In genomic region chr1:31380181-31380580, GRCh38 we compare ENCODE assay signal across 26 cellular contexts. TPM values are rescaled to one million over a fixed set of nuclear protein-coding genes. Genes with fewer than 3 reads are reported as not detected.
DNase-seq lines count a peak whose midpoint lies in the region; ATAC-seq, FAIRE-seq and TF ChIP-seq lines count a peak whose summit lies in the region.
"Had no signal": no experiment of that assay in that cellular context is flagged by ENCODE, and none has a peak within 500 bp of the region (broad histone marks: within the 10 kb centered on the region; RNA-seq: fewer than 3 reads in every experiment).

No MANE protein-coding gene starts in this region.

- peak overlapping the region; percentile 75; the same call in 1 of the 2 replicates for H2AK5ac ChIP-seq in H1 (ENCODE audit: low read depth, low read length)

- no peak overlapping the region for H4K8ac ChIP-seq in H1 (ENCODE audit: extremely low read depth, insufficient read depth, low read length)

- H3K9ac ChIP-seq in H1 (replicated peaks in 1 of 4; ENCODE audit: extremely low read depth in 1 of 4, low read depth in 3 of 4, low read length in 3 of 4), result no peak overlapping the region

- H3K4me1 ChIP-seq in right atrium auricular region (peaks cover 0 to 33% of the 10 kb centered on the region in 2 donors), H1 (replicated peaks in 1 of 4; ENCODE audit: control insufficient read depth in 3 of 4, insufficient read depth in 4 of 4, low read length in 3 of 4) (peaks cover 3 to 8% (median 4%) of the 10 kb centered on the region in 4 experiments; a peak in 5 of 7 replicates)
- H3K4me1 ChIP-seq: SJSA1, upper lobe of left lung had no signal

- H3K27me3 ChIP-seq in right atrium auricular region, result no peaks in the 10 kb centered on the region
- H3K27me3 ChIP-seq in H1 (replicated peaks in 1 of 4; ENCODE audit: control insufficient read depth in 3 of 4, extremely low read depth in 1 of 4, insufficient read depth in 3 of 4, low read length in 3 of 4), result no peaks in the 10 kb centered on the region
- H3K27me3 ChIP-seq: SJSA1, upper lobe of left lung had no signal

- H3K4me3 Mint-ChIP-seq in nephron progenitor cell (no peak overlapping the region), type B pancreatic cell (peak overlapping the region; percentile 6)
- H3K4me3 Mint-ChIP-seq: activated naive CD8-positive, alpha-beta T cell treated with anti-CD3 and anti-CD28 coated beads for 36 hours; dendritic cell treated with granulocyte-macrophage colony-stimulating factor and Interleukin-4, amounts not matched to agents 40 ng/mL and 50 ng/mL, for 4 days; stimulated activated effector memory CD8-positive, alpha-beta T cell treated with anti-CD3 and anti-CD28 coated beads, Interleukin-12 subunit alpha, Interleukin-12 subunit beta, amount 100 ng/mL, for 72 hours had no signal

- H3K36me3 Mint-ChIP-seq in nephron progenitor cell (ENCODE audit: low read depth), result no peaks in the 10 kb centered on the region
- no peaks in the 10 kb centered on the region for H3K36me3 Mint-ChIP-seq in type B pancreatic cell
- H3K36me3 Mint-ChIP-seq: activated naive CD8-positive, alpha-beta T cell treated with anti-CD3 and anti-CD28 coated beads for 36 hours; stimulated activated effector memory CD8-positive, alpha-beta T cell treated with anti-CD3 and anti-CD28 coated beads, Interleukin-12 subunit alpha, Interleukin-12 subunit beta, amount 100 ng/mL, for 72 hours had no signal

- H3K9me3 ChIP-seq in right atrium auricular region, result no peaks in the 10 kb centered on the region
- H3K9me3 ChIP-seq in H1 (ENCODE audit: insufficient read depth in 2 of 2, low read depth in 1 of 2, low read length in 1 of 2), result no peaks in the 10 kb centered on the region
- H3K9me3 ChIP-seq: SJSA1, upper lobe of left lung had no signal

- intact Hi-C loops in left ventricle myocardium superior (cut with micrococcal nuclease), result no loop called here

- peak overlapping the region; percentile 80; the same call in 1 of the 2 replicates for H2BK20ac ChIP-seq in H1 (ENCODE audit: low read length)

- no peak overlapping the region for H4K5ac ChIP-seq in H1 (ENCODE audit: insufficient read length, low read depth, low read length)

- H2BK12ac ChIP-seq in H1 (ENCODE audit: low read depth, low read length), result peak overlapping the region; percentile 35; the same call in 1 of the 2 replicates

- no peak overlapping the region for H3K56ac ChIP-seq in H1 (replicated peaks; ENCODE audit: insufficient read length, low read depth, low read length)

- 92% methylated on average over 3 of the region's 3 CpGs; no CpG with 5 or more reads in 1 of the 2 experiments for WGBS in H1 (ENCODE audit: extremely low coverage in 1 of 2, insufficient coverage in 1 of 2, insufficient read length in 1 of 2, insufficient replicate concordance in 2 of 2, low coverage in 1 of 2, low lambda C conversion rate in 2 of 2, missing lambda C conversion rate in 1 of 2), 2 experiments

- H2BK5ac ChIP-seq in H1 (ENCODE audit: low read depth, low read length), result no peak overlapping the region

- H2BK120ac ChIP-seq in H1 (replicated peaks; ENCODE audit: low read depth, low read length), result no peak overlapping the region

- H3K9me3 Mint-ChIP-seq in nephron progenitor cell (no peaks in the 10 kb centered on the region), type B pancreatic cell (no peaks in the 10 kb centered on the region)
- H3K9me3 Mint-ChIP-seq: activated naive CD8-positive, alpha-beta T cell treated with anti-CD3 and anti-CD28 coated beads for 36 hours; dendritic cell treated with granulocyte-macrophage colony-stimulating factor and Interleukin-4, amounts not matched to agents 40 ng/mL and 50 ng/mL, for 4 days; stimulated activated effector memory CD8-positive, alpha-beta T cell treated with anti-CD3 and anti-CD28 coated beads, Interleukin-12 subunit alpha, Interleukin-12 subunit beta, amount 100 ng/mL, for 72 hours had no signal

- H3K27ac Mint-ChIP-seq in nephron progenitor cell (peak overlapping the region; percentile 26), type B pancreatic cell (peak overlapping the region; percentile 74)
- H3K27ac Mint-ChIP-seq: activated naive CD8-positive, alpha-beta T cell treated with anti-CD3 and anti-CD28 coated beads for 36 hours; dendritic cell treated with granulocyte-macrophage colony-stimulating factor and Interleukin-4, amounts not matched to agents 40 ng/mL and 50 ng/mL, for 4 days; progenitor cell of endocrine pancreas; stimulated activated effector memory CD8-positive, alpha-beta T cell treated with anti-CD3 and anti-CD28 coated beads, Interleukin-12 subunit alpha, Interleukin-12 subunit beta, amount 100 ng/mL, for 72 hours had no signal

- no peak overlapping the region for H3K18ac ChIP-seq in H1 (ENCODE audit: extremely low read depth, low read length)

- no peak overlapping the region for H3K14ac ChIP-seq in H1 (ENCODE audit: insufficient read length)

- no peaks in the 10 kb centered on the region for H3K79me1 ChIP-seq in H1 (ENCODE audit: low read depth, low read length)

- TF ChIP-seq CTCF in right atrium auricular region (IDR thresholded peaks at IDR 0.05) (no peak), H1 (IDR thresholded peaks at IDR 0.05; ENCODE audit: control extremely low read depth in 1 of 3, insufficient read depth in 1 of 3, low read depth in 1 of 3, low read length in 3 of 3) (no peak), nephron progenitor cell (IDR thresholded peaks at IDR 0.05) (no peak), type B pancreatic cell (conservative IDR thresholded peaks at IDR 0.05) (no peak)

- TF ChIP-seq RAD21 in H1 (IDR thresholded peaks at IDR 0.05 in 1 of 2, conservative IDR thresholded peaks at IDR 0.05 in 1 of 2; ENCODE audit: low read depth in 2 of 2, low read length in 2 of 2), result no peak

- H2BK15ac ChIP-seq in H1 (ENCODE audit: low read length), result peak overlapping the region; percentile 95; the same call in 1 of the 2 replicates

- H4K20me1 ChIP-seq in H1 (replicated peaks in 1 of 2; ENCODE audit: control insufficient read depth in 1 of 2, insufficient read depth in 2 of 2, low read length in 2 of 2), result no peaks in the 10 kb centered on the region

- POLR2A ChIA-PET in H1 (lab: Charles Lee; ENCODE audit: partially characterized antibody), result interaction anchor here (1.3 to 2.4 kb wide), 2 partner anchors 7 to 14 kb away, joined by 3 to 9 read pairs; partner anchors contain the start of gene FABP3

- CTCF ChIA-PET in H1 (lab: Charles Lee; ENCODE audit: partially characterized antibody), result interaction anchor here (1.1 to 1.4 kb wide), 2 partner anchors 169 to 192 kb away, joined by 3 to 4 read pairs; no protein-coding TSS in a partner anchor

- no peak overlapping the region for H2AFZ ChIP-seq in H1 (ENCODE audit: low read length)

- H3K27me3 Mint-ChIP-seq in nephron progenitor cell (ENCODE audit: low read depth, poor library complexity) (peaks cover 13% of the 10 kb centered on the region), type B pancreatic cell (no peaks in the 10 kb centered on the region)

- peaks cover 22% of the 10 kb centered on the region for H3K4me1 Mint-ChIP-seq in nephron progenitor cell
- peaks cover 35% of the 10 kb centered on the region for H3K4me1 Mint-ChIP-seq in type B pancreatic cell (ENCODE audit: unreplicated experiment)
- H3K4me1 Mint-ChIP-seq: activated naive CD8-positive, alpha-beta T cell treated with anti-CD3 and anti-CD28 coated beads for 36 hours; stimulated activated effector memory CD8-positive, alpha-beta T cell treated with anti-CD3 and anti-CD28 coated beads, Interleukin-12 subunit alpha, Interleukin-12 subunit beta, amount 100 ng/mL, for 72 hours had no signal

- FAIRE-seq in H1 (lab: Jason Lieb, UNC) (no peak), GM12892 (lab: Jason Lieb, UNC) (no peak), frontal cortex (lab: Jason Lieb, UNC) (no peak)
- FAIRE-seq: endometrium had no signal

- no peak for TF ChIP-seq POLR2A in H1 (IDR thresholded peaks at IDR 0.05; ENCODE audit: control extremely low read depth in 1 of 2, low read depth in 2 of 2, low read length in 2 of 2)
- no peak for TF ChIP-seq POLR2A in GM12892 (IDR thresholded peaks at IDR 0.05; ENCODE audit: low read depth, low read length)

- H3K23ac ChIP-seq in H1 (ENCODE audit: insufficient read length), result no peak overlapping the region

- peak overlapping the region; percentile 74 for H3K4ac ChIP-seq in H1 (replicated peaks; ENCODE audit: insufficient read length, low read depth, low read length)

- no peak for DNase-seq in right atrium auricular region (ENCODE audit: low spot score)
- DNase-seq in left ventricle myocardium superior, result no peak
- no peak for DNase-seq in H1 (ENCODE audit: low read depth in 1 of 2, low spot score in 2 of 2)
- DNase-seq in nephron progenitor cell, result no peak
- no peak for DNase-seq in type B pancreatic cell (ENCODE audit: extremely low spot score, unreplicated experiment)
- no peak for DNase-seq in GM12892 (ENCODE audit: insufficient read length)
- DNase-seq in frontal cortex (ENCODE audit: low spot score in 2 of 2), result no peak
- DNase-seq: ACHN; activated CD4-positive, alpha-beta T cell treated with anti-CD3 and anti-CD28 coated beads for 48 hours; activated effector memory CD4-positive, alpha-beta T cell treated with Interleukin-2 at 50 U/mL for 16 hours; activated naive CD8-positive, alpha-beta T cell treated with anti-CD3 and anti-CD28 coated beads for 36 hours; activated T-cell treated with anti-CD3 and anti-CD28 coated beads, Interleukin-2, amount 50 U/mL, for 1 hour; aorta; islet precursor cell; NCI-H1436 treated with DMSO at 0.1 percent for 48 hours; NCI-H2081 treated with DMSO at 0.1 percent for 48 hours; NCI-H345; NCI-H748 treated with DMSO at 0.1 percent for 48 hours; upper lobe of left lung had no signal

- H3K4me3 ChIP-seq in right atrium auricular region, result no peak overlapping the region
- H3K4me3 ChIP-seq in H1 (ENCODE audit: extremely low read depth in 1 of 4, insufficient read depth in 2 of 4, low read depth in 3 of 4, low read length in 4 of 4), result no peak overlapping the region
- H3K4me3 ChIP-seq: SJSA1, upper lobe of left lung had no signal

- ATAC-seq in left ventricle myocardium superior, result no peak
- ATAC-seq in GM19035 (IDR thresholded peaks at IDR 0.05; ENCODE audit: unreplicated experiment), result no peak
- ATAC-seq: stimulated activated effector memory CD8-positive, alpha-beta T cell treated with anti-CD3 and anti-CD28 coated beads, Interleukin-12 subunit alpha, Interleukin-12 subunit beta, amount 100 ng/mL, for 72 hours had no signal

- H3K4me2 ChIP-seq in H1 (ENCODE audit: insufficient read depth in 1 of 2, low read depth in 2 of 2, low read length in 2 of 2), result no peak overlapping the region

- H3K36me3 ChIP-seq in right atrium auricular region, result no peaks in the 10 kb centered on the region
- no peaks in the 10 kb centered on the region for H3K36me3 ChIP-seq in H1 (ENCODE audit: control insufficient read depth in 2 of 4, insufficient read depth in 4 of 4, low read length in 3 of 4)
- H3K36me3 ChIP-seq: SJSA1, upper lobe of left lung had no signal

- H3K27ac ChIP-seq in right atrium auricular region (peak overlapping the region; percentile 74 to 93), H1 (ENCODE audit: low read depth, low read length) (no peak overlapping the region)
- H3K27ac ChIP-seq: SJSA1, upper lobe of left lung had no signal

- no peaks in the 10 kb centered on the region for H3K23me2 ChIP-seq in H1 (ENCODE audit: low read depth, low read length)

- TF ChIP-seq EP300 in H1 (IDR thresholded peaks at IDR 0.05; ENCODE audit: borderline replicate concordance in 1 of 2, low read depth in 2 of 2, low read length in 2 of 2), result no peak

- no peaks in the 10 kb centered on the region for H3K79me2 ChIP-seq in H1 (ENCODE audit: control insufficient read depth in 1 of 2, insufficient read depth in 2 of 2, low read length in 2 of 2)

- peak overlapping the region; percentile 29 for H4K91ac ChIP-seq in H1 (replicated peaks; ENCODE audit: insufficient read length, low read length)

RNA-seq across cellular contexts. Expression of gene FABP3, which starts 7.3 kb away (rescaled TPM):
- total RNA-seq in right atrium auricular region, result 1,000 to 10,000 TPM; 3,211 to 3,527 TPM
- 4,698 TPM for total RNA-seq in left ventricle myocardium superior
- 31.4 and 34.8 TPM in 2 replicates for total RNA-seq in H1 (2021; fragmentation: NEBNext Ultra II Directional; extraction: Animal tissue kit (Norgen Biotek cat#: 25700))
- polyA plus RNA-seq in H1 (2011; rRNA removed), result 29.5 and 43.9 TPM in 2 replicates
- 46.1 TPM for polyA plus RNA-seq in H1 (2011; cell fraction: cytosol; rRNA removed)
- polyA plus RNA-seq in H1 (2011; cell fraction: nucleus; rRNA removed), result 32.9 TPM
- polyA plus RNA-seq in H1 (2012, experiment 1 of 2), result 51.7 to 65.2 TPM (median 58.2 TPM) in 4 replicates
- polyA plus RNA-seq in H1 (2012, experiment 2 of 2), result 15.5 TPM
- 20.4 TPM for polyA plus RNA-seq in H1 (2013, experiment 1 of 2)
- 21.3 TPM for polyA plus RNA-seq in H1 (2013, experiment 2 of 2)
- polyA minus RNA-seq in H1 (2011; rRNA and poly(A)+ RNA removed), result 58.1 and 66.4 TPM in 2 replicates
- polyA minus RNA-seq in H1 (2011; cell fraction: cytosol; rRNA and poly(A)+ RNA removed), result 20.0 TPM
- polyA minus RNA-seq in H1 (2011; cell fraction: nucleus; rRNA and poly(A)+ RNA removed), result 15.2 TPM
- 16.4 and 18.8 TPM in 2 replicates for total RNA-seq in type B pancreatic cell (ENCODE audit: low replicate concordance)
- polyA plus RNA-seq in GM12892 (2012; ENCODE audit: missing spikeins), result 8.4 TPM
- 198 TPM for total RNA-seq in frontal cortex
- total RNA-seq: activated naive CD8-positive, alpha-beta T cell treated with anti-CD3 and anti-CD28 coated beads for 36 hours; G401 had no signal

RNA-seq across cellular contexts. Expression of gene SERINC2, which starts 32.8 kb away (rescaled TPM):
- 1 to 10 TPM in 1 of 2 donors, under 1 TPM in 1; 0.70 to 3.8 TPM for total RNA-seq in right atrium auricular region
- total RNA-seq in left ventricle myocardium superior, result 1.3 TPM
- total RNA-seq in H1 (2021; fragmentation: NEBNext Ultra II Directional; extraction: Animal tissue kit (Norgen Biotek cat#: 25700)), result 30.8 and 31.4 TPM in 2 replicates
- polyA plus RNA-seq in H1 (2011; rRNA removed), result 60.0 and 97.0 TPM in 2 replicates
- polyA plus RNA-seq in H1 (2011; cell fraction: cytosol; rRNA removed), result 36.3 TPM
- polyA plus RNA-seq in H1 (2011; cell fraction: nucleus; rRNA removed), result 49.8 TPM
- 18.5 to 44.5 TPM (median 39.0 TPM) in 4 replicates for polyA plus RNA-seq in H1 (2012, experiment 1 of 2)
- polyA plus RNA-seq in H1 (2012, experiment 2 of 2), result 28.2 TPM
- polyA plus RNA-seq in H1 (2013, experiment 1 of 2), result 40.3 TPM
- 43.1 TPM for polyA plus RNA-seq in H1 (2013, experiment 2 of 2)
- polyA minus RNA-seq in H1 (2011; rRNA and poly(A)+ RNA removed), result 16.9 and 18.9 TPM in 2 replicates
- polyA minus RNA-seq in H1 (2011; cell fraction: cytosol; rRNA and poly(A)+ RNA removed), result 25.8 TPM
- polyA minus RNA-seq in H1 (2011; cell fraction: nucleus; rRNA and poly(A)+ RNA removed), result 14.2 TPM
- 77.7 and 118 TPM in 2 replicates for total RNA-seq in type B pancreatic cell (ENCODE audit: low replicate concordance)
- 0.17 TPM for polyA plus RNA-seq in GM12892 (2012; ENCODE audit: missing spikeins)
- 0.41 TPM for total RNA-seq in frontal cortex

Comparison
In these comparisons a context has a peak if more than half of its experiments do, and no peak if none do; other contexts are left out.
1. RNA of gene FABP3, which starts 7.3 kb away (total RNA-seq): 4,698 TPM in left ventricle myocardium superior (single experiment) and 3,211 to 3,527 TPM in right atrium auricular region; 198 TPM in frontal cortex (single experiment), 31.4 to 34.8 TPM in H1 and 16.4 to 18.8 TPM in type B pancreatic cell; every median in the first group is over 10 times any median in the second.